14 cellular contexts compared by ENCODE assay signal in the genomic region with DNA sequence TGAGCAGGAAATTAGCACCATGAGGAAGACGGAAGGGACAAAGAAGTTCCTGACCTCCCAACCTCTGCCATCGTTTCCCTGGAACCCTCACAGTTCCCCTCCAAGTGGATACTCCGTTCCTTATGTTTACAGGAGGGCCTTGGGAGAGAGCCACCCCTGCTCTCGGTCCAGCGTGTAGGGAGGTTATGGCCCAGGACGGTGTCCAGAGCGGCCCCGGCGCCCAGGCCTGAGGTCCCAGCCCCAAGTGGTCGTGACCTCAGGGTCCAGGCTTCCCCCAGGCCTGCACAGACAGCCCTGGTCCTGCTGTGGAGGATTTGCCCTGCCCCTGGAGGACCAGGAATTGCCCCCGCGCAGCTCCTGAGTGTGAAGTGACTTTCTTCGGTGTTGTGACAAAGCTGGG.
DNase-seq lines count a peak whose midpoint lies in the region; ATAC-seq and TF ChIP-seq lines count a peak whose summit lies in the region.
"Had no signal": no experiment of that assay in that cellular context is flagged by ENCODE, and none has a peak within 500 bp of the region (broad histone marks: within the 10 kb centered on the region; RNA-seq: fewer than 3 reads in every experiment).

No MANE protein-coding gene starts in this region.

- H2BK120ac ChIP-seq in trophoblast cell (ENCODE audit: insufficient read depth, low read length, poor library complexity) = no peak overlapping the region

- no peak overlapping the region for H4K12ac ChIP-seq in trophoblast cell (ENCODE audit: low read depth, low read length)

- peak overlapping the region; percentile 17 for H2BK5ac ChIP-seq in trophoblast cell (ENCODE audit: low read depth, low read length, poor library complexity)

- H3K79me2 ChIP-seq in trophoblast cell (ENCODE audit: control insufficient read depth, insufficient read depth, low read length, poor library complexity) = peaks cover 6% of the 10 kb centered on the region

- TF ChIP-seq CTCF in cardiac muscle cell (IDR thresholded peaks at IDR 0.05; ENCODE audit: low read depth, low read length) = no peak
- TF ChIP-seq CTCF in vagina (IDR thresholded peaks at IDR 0.05) = no peak

- H2BK12ac ChIP-seq in trophoblast cell (ENCODE audit: low read length) = no peak overlapping the region

- H3K23ac ChIP-seq in trophoblast cell (ENCODE audit: low read length) = no peak overlapping the region

- H3K9me3 ChIP-seq in cardiac muscle cell (ENCODE audit: low read depth) = no peaks in the 10 kb centered on the region
- no peaks in the 10 kb centered on the region for H3K9me3 ChIP-seq in right cardiac atrium (ENCODE audit: control insufficient read depth, low read length)
- no peaks in the 10 kb centered on the region for H3K9me3 ChIP-seq in trophoblast cell (ENCODE audit: insufficient read depth, low read depth, low read length)
- H3K9me3 ChIP-seq in vagina = no peaks in the 10 kb centered on the region
- H3K9me3 ChIP-seq: ovary, testis had no signal

- H2AK5ac ChIP-seq in trophoblast cell (ENCODE audit: low read length) = no peak overlapping the region

- H3K9ac ChIP-seq in trophoblast cell (ENCODE audit: low read length) = no peak overlapping the region

- peak overlapping the region; percentile 47 for H3K27ac ChIP-seq in cardiac muscle cell
- H3K27ac ChIP-seq in right cardiac atrium (ENCODE audit: low read length) = peak overlapping the region; percentile 43
- no peak overlapping the region for H3K27ac ChIP-seq in trophoblast cell (ENCODE audit: low read depth, low read length)
- H3K27ac ChIP-seq in vagina = peak overlapping the region; percentile 76
- H3K27ac ChIP-seq: ovary had no signal

- DNase-seq in cardiac muscle cell (ENCODE audit: low read depth in 1 of 2, low spot score in 1 of 2) (no peak), cardiac septum (ENCODE audit: low spot score) (no peak), right cardiac atrium (no peak), trophoblast cell (no peak), vagina (ENCODE audit: extremely low spot score in 2 of 2) (peak in 1 of 2 donors; percentile 86), GM19240 (ENCODE audit: insufficient read length, low spot score) (no peak), cerebellar nuclear complex (lab: John Stamatoyannopoulos, UW) (no peak)
- DNase-seq: activated CD4-positive, alpha-beta T cell treated with anti-CD3 and anti-CD28 coated beads, Interleukin-2, amount 50 U/mL, for 48 hours; activated naive CD4-positive, alpha-beta T cell; ovary; stimulated activated CD4-positive, alpha-beta T cell treated with anti-CD3 and anti-CD28 coated beads, Interleukin-15, amount 100 ng/mL, for 24 hours; testis had no signal

- ATAC-seq in right cardiac atrium (no peak), HG02885 (IDR thresholded peaks at IDR 0.05; ENCODE audit: poor library complexity, unreplicated experiment) (no peak)

- no peak overlapping the region for H2AFZ ChIP-seq in trophoblast cell (ENCODE audit: insufficient read depth, low read length, poor library complexity)

- H3K4me3 ChIP-seq in cardiac muscle cell (no peak overlapping the region), right cardiac atrium (ENCODE audit: low read length) (no peak overlapping the region), trophoblast cell (ENCODE audit: low read depth, low read length) (no peak overlapping the region), vagina (no peak overlapping the region)
- H3K4me3 ChIP-seq: lung, ovary, testis had no signal

- H3K27me3 ChIP-seq in cardiac muscle cell = no peaks in the 10 kb centered on the region
- no peaks in the 10 kb centered on the region for H3K27me3 ChIP-seq in right cardiac atrium (ENCODE audit: control insufficient read depth, insufficient read depth)
- no peaks in the 10 kb centered on the region for H3K27me3 ChIP-seq in trophoblast cell (ENCODE audit: insufficient read depth, low read length)
- no peaks in the 10 kb centered on the region for H3K27me3 ChIP-seq in vagina
- H3K27me3 ChIP-seq: ovary, testis had no signal

- peak overlapping the region; percentile 30 for H3K14ac ChIP-seq in trophoblast cell (ENCODE audit: low read length)

- peak overlapping the region; percentile 62 for H3K18ac ChIP-seq in trophoblast cell (ENCODE audit: low read length)

- TF ChIP-seq POLR2A in vagina (IDR thresholded peaks at IDR 0.05) = no peak

- peaks cover 39% of the 10 kb centered on the region for H3K4me1 ChIP-seq in cardiac muscle cell (ENCODE audit: low read depth)
- peaks cover 16% of the 10 kb centered on the region for H3K4me1 ChIP-seq in right cardiac atrium (ENCODE audit: control insufficient read depth, insufficient read depth, low read length)
- H3K4me1 ChIP-seq in trophoblast cell (ENCODE audit: control insufficient read depth in 1 of 2, insufficient read depth in 2 of 2, low read length in 2 of 2) = peaks cover 23 to 32% of the 10 kb centered on the region in 2 experiments
- peaks cover 81% of the 10 kb centered on the region for H3K4me1 ChIP-seq in vagina

- H4K91ac ChIP-seq in trophoblast cell (ENCODE audit: low read depth, low read length) = no peak overlapping the region

- H3K36me3 ChIP-seq in cardiac muscle cell (no peaks in the 10 kb centered on the region), trophoblast cell (ENCODE audit: control insufficient read depth in 1 of 2, insufficient read depth in 2 of 2, low read length in 2 of 2) (peaks cover 3 to 8% of the 10 kb centered on the region in 2 experiments), vagina (no peaks in the 10 kb centered on the region)
- H3K36me3 ChIP-seq: ovary had no signal

- 63% methylated on average over 13 of the region's 13 CpGs for WGBS in right cardiac atrium
- no CpG with 5 or more reads among the region's 13 CpGs for WGBS in trophoblast cell (ENCODE audit: extremely low coverage, insufficient coverage, insufficient read length)

- peak overlapping the region; percentile 20 for H3K4ac ChIP-seq in trophoblast cell (ENCODE audit: low read depth, low read length)

- H3K79me1 ChIP-seq in trophoblast cell (ENCODE audit: low read length) = peaks cover 12% of the 10 kb centered on the region

- no peak overlapping the region for H3K4me2 ChIP-seq in trophoblast cell (ENCODE audit: low read length)

- intact Hi-C loops in cardiac septum (cut with DNase I) (no loop called here), right cardiac atrium (cut with DNase I) (loop anchor here in 1 of 4 donors (5.0 kb wide), 1 partner anchor 39 kb away; no protein-coding TSS in a partner anchor), vagina (cut with DNase I) (loop anchor here (5.0 kb wide), 1 partner anchor 44 kb away; no protein-coding TSS in a partner anchor)

- H4K8ac ChIP-seq in trophoblast cell (ENCODE audit: low read depth, low read length) = peak overlapping the region; percentile 12
